Comparison of ENCODE assay signal across 12 cellular contexts in genomic region chr19:42155796-42156195, GRCh38.
"Had no signal": no experiment of that assay in that cellular context is flagged by ENCODE, and none has a peak within 500 bp of the region (broad histone marks: within the 10 kb centered on the region; RNA-seq: fewer than 3 reads in every experiment).

No MANE protein-coding gene starts in this region.

- H3K27me3 Mint-ChIP-seq: activated T-cell treated with anti-CD3 and anti-CD28 coated beads, Interleukin-2, amount 50 U/mL, for 24 hours had no signal

- H3K27ac ChIP-seq: colonic mucosa, foreskin keratinocyte, stomach had no signal

- ATAC-seq: activated naive CD8-positive, alpha-beta T cell treated with anti-CD3 and anti-CD28 coated beads, Interleukin-2, amount 50 U/mL, for 24 hours; foreskin keratinocyte had no signal

- H3K4me3 Mint-ChIP-seq: activated CD8-positive, alpha-beta memory T cell treated with anti-CD3 and anti-CD28 coated beads, Interleukin-2, amount 10 ng/mL, durations not matched to agents 7 days and 5 days; activated naive CD8-positive, alpha-beta T cell treated with anti-CD3 and anti-CD28 coated beads, Interleukin-2, amount 50 U/mL, for 24 hours; activated T-cell treated with anti-CD3 and anti-CD28 coated beads, Interleukin-2, amount 50 U/mL, for 24 hours had no signal

- H3K27me3 ChIP-seq: colonic mucosa had no signal

- H3K4me1 ChIP-seq: colonic mucosa, foreskin keratinocyte, stomach had no signal

- DNase-seq: activated CD4-positive, alpha-beta T cell treated with anti-CD3 and anti-CD28 coated beads, Interleukin-2, amount 50 U/mL, for 4 hours; activated CD8-positive, alpha-beta memory T cell treated with anti-CD3 and anti-CD28 coated beads, Interleukin-2, amount 10 ng/mL, durations not matched to agents 7 days and 5 days; activated gamma-delta T cell treated with Interleukin-2 at 50 U/mL for 16 hours; activated naive CD8-positive, alpha-beta T cell treated with anti-CD3 and anti-CD28 coated beads, Interleukin-2, amount 50 U/mL, for 24 hours; activated T-cell treated with anti-CD3 and anti-CD28 coated beads, Interleukin-2, amount 50 U/mL, for 24 hours; colonic mucosa; effector CD4-positive, alpha-beta T cell; foreskin keratinocyte; kidney glomerular epithelial cell; retina; stimulated activated CD4-positive, alpha-beta T cell treated with anti-CD3 and anti-CD28 coated beads, Interleukin-4, amount 100 ng/mL, for 24 hours; stomach had no signal

- H3K36me3 ChIP-seq: colonic mucosa, stomach had no signal

- H3K36me3 Mint-ChIP-seq: activated CD8-positive, alpha-beta memory T cell treated with anti-CD3 and anti-CD28 coated beads, Interleukin-2, amount 10 ng/mL, durations not matched to agents 7 days and 5 days had no signal

- H3K4me3 ChIP-seq: colonic mucosa, stomach had no signal

- H3K9me3 ChIP-seq: colonic mucosa, stomach had no signal

- H3K9me3 Mint-ChIP-seq: activated naive CD8-positive, alpha-beta T cell treated with anti-CD3 and anti-CD28 coated beads, Interleukin-2, amount 50 U/mL, for 24 hours; activated T-cell treated with anti-CD3 and anti-CD28 coated beads, Interleukin-2, amount 50 U/mL, for 24 hours had no signal
